12 cellular contexts compared by ENCODE assay signal in genomic region chr13:46588019-46588418, GRCh38. TPM values are rescaled to one million over a fixed set of nuclear protein-coding genes. Genes with fewer than 3 reads are reported as not detected.
DNase-seq lines count a peak whose midpoint lies in the region; ATAC-seq, FAIRE-seq and TF ChIP-seq lines count a peak whose summit lies in the region.
"Had no signal": no experiment of that assay in that cellular context is flagged by ENCODE, and none has a peak within 500 bp of the region (broad histone marks: within the 10 kb centered on the region; RNA-seq: fewer than 3 reads in every experiment).

No MANE protein-coding gene starts in this region.

- H3K4me3 ChIP-seq in pancreas (no peak overlapping the region), heart right ventricle (no peak overlapping the region)
- H3K4me3 ChIP-seq: psoas muscle had no signal

- no peaks in the 10 kb centered on the region for H3K9me3 ChIP-seq in pancreas
- no peaks in the 10 kb centered on the region for H3K9me3 ChIP-seq in heart right ventricle
- H3K9me3 ChIP-seq: psoas muscle had no signal

- H3K27ac ChIP-seq in pancreas (no peak overlapping the region), heart right ventricle (no peak overlapping the region)
- H3K27ac ChIP-seq: psoas muscle had no signal

- no peak for TF ChIP-seq CTCF in pancreas (IDR thresholded peaks at IDR 0.05)
- no peak for TF ChIP-seq CTCF in heart right ventricle (IDR thresholded peaks at IDR 0.05)

- ATAC-seq in GM18867 (IDR thresholded peaks at IDR 0.05; ENCODE audit: unreplicated experiment) = peak; percentile 62
- peak; percentile 40 for ATAC-seq in HG02588 (IDR thresholded peaks at IDR 0.05; ENCODE audit: unreplicated experiment)
- peak; percentile 42 for ATAC-seq in HG03469 (IDR thresholded peaks at IDR 0.05; ENCODE audit: unreplicated experiment)
- ATAC-seq in pancreas = peak in 3 of 4 donors; percentile 18 to 61 (median 46)
- ATAC-seq in GM19455 (IDR thresholded peaks at IDR 0.05; ENCODE audit: unreplicated experiment) = no peak
- no peak for ATAC-seq in heart right ventricle
- ATAC-seq: psoas muscle had no signal

- H3K36me3 ChIP-seq in pancreas = no peaks in the 10 kb centered on the region
- H3K36me3 ChIP-seq in heart right ventricle = no peaks in the 10 kb centered on the region

- intact Hi-C loops in pancreas (cut with DNase I) = no loop called here
- intact Hi-C loops in heart right ventricle (cut with DNase I) = no loop called here

- no peak for FAIRE-seq in pancreas (lab: Jason Lieb, UNC)
- FAIRE-seq: HTR-8/SVneo had no signal

- H3K4me1 ChIP-seq in pancreas (peaks cover 20 to 36% (median 29%) of the 10 kb centered on the region in 3 donors), heart right ventricle (peaks cover 3 to 88% (median 42%) of the 10 kb centered on the region in 9 donors)

- H3K27me3 ChIP-seq in pancreas (no peaks in the 10 kb centered on the region), heart right ventricle (no peaks in the 10 kb centered on the region)

- DNase-seq in pancreas (no peak), NCI-H1417 (lab: John Stamatoyannopoulos, UW) (no peak), midbrain (lab: John Stamatoyannopoulos, UW) (no peak), heart right ventricle (no peak)
- DNase-seq: activated CD4-positive, alpha-beta T cell treated with anti-CD3 and anti-CD28 coated beads, Interleukin-2, amount 10 ng/mL, durations not matched to agents 7 days and 5 days; activated naive CD8-positive, alpha-beta T cell treated with anti-CD3 and anti-CD28 coated beads, Interleukin-2, amount 10 ng/mL, durations not matched to agents 7 days and 5 days; psoas muscle had no signal

- WGBS in pancreas, 2 donors = 4 to 6% methylated on average over 3 of the region's 3 CpGs
- 78 to 81% methylated on average over 3 of the region's 3 CpGs for WGBS in heart right ventricle, 2 donors

RNA-seq across cellular contexts. Expression of gene LRCH1, which starts 35.0 kb away (rescaled TPM):
- total RNA-seq in pancreas = 10 to 100 TPM in 1 of 6 donors, 1 to 10 TPM in 5; 3.0 to 10.5 (median 4.2) TPM
- polyA plus RNA-seq in pancreas = 1 to 10 TPM; 2.0 to 3.4 TPM
- 10 to 100 TPM; 10.1 to 20.3 (median 13.8) TPM for total RNA-seq in heart right ventricle
- polyA plus RNA-seq in heart right ventricle = 1 to 10 TPM; 4.1 to 5.9 TPM

Comparison
In these comparisons a context has a peak if more than half of its experiments do, and no peak if none do; other contexts are left out.
1. ATAC-seq: peak in GM18867 (single experiment), HG02588 (single experiment), HG03469 (single experiment) and pancreas (3 of 4); none in GM19455 (single experiment) and heart right ventricle (0 of 8).